Comparison of ENCODE assay signal across 8 cellular contexts in the genomic region with DNA sequence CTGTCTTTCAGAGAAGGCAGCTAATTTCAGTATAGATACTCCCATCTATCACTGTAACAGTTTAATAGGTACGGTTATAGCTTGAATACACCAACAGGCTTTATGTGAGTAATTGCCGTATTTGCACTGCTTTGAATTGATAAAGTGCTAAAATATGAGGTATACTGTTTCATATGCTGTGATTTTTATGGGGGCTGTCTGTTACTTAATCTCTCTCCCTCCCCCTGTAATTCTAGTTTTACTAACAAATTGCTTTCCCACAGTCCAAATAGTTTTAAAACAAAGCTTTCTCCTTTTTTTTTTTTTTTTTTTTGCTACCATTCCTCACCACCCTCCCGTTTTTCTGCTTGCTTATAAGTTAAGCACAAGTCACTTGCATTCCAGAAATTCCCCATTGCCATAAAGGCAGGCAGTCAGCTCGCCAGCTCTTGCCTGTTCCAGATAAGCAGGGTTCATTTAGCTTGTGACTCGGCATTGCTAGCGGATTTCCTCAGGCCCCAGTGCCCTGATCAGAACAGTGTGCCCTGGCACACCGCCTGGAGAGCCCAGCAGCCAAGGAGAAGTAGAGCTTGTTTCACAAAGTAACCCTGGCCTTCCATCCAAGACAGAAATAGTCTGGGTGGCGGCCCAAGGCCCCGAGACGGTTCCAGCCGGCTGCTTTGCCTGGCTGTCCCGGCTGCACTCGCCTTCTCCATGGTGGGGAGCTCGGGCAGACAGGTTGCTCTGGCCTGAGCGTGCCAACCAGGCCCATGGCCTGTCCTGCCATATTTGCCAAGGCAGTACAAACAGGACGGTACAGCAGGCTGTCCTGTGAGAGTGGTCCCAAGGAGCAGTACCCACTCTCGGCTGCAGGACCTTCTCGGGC. TPM values are rescaled to one million over a fixed set of nuclear protein-coding genes. Genes with fewer than 3 reads are reported as not detected.
A peak's percentile ranks its signal among the peaks of the same experiment; 100 is the strongest.
DNase-seq lines count a peak whose midpoint lies in the region; ATAC-seq and TF ChIP-seq lines count a peak whose summit lies in the region.

No MANE protein-coding gene starts in this region.

- TF ChIP-seq CTCF in AG04450 (IDR thresholded peaks at IDR 0.05; ENCODE audit: low read depth, low read length) (no peak), lower leg skin (IDR thresholded peaks at IDR 0.05) (no peak), thyroid gland (IDR thresholded peaks at IDR 0.05) (no peak), CD14-positive monocyte (IDR thresholded peaks at IDR 0.05) (no peak)

- H3K4me1 Mint-ChIP-seq in CD14-positive monocyte = peaks cover 28% of the 10 kb centered on the region

- no peak overlapping the region for H3K4me3 Mint-ChIP-seq in CD14-positive monocyte

- intact Hi-C loops in lower leg skin (cut with DNase I; ENCODE audit: low total_unique reads) (no loop called here), thyroid gland (cut with DNase I) (no loop called here), CD14-positive monocyte (cut with micrococcal nuclease) (no loop called here)

- no peak for ATAC-seq in HG03469 (IDR thresholded peaks at IDR 0.05; ENCODE audit: unreplicated experiment)

- DNase-seq in AG04450 (ENCODE audit: low read depth, low spot score) (peak; percentile 73), NCI-H446 treated with DMSO at 0.1 percent for 48 hours (lab: John Stamatoyannopoulos, UW) (peak; percentile 85), lower leg skin (ENCODE audit: low spot score in 2 of 2) (peak; percentile 95 to 99), thyroid gland (peak; percentile 99 to 100), CD14-positive monocyte (ENCODE audit: low spot score) (no peak), activated T-cell treated with anti-CD3 and anti-CD28 coated beads for 4 hours (no peak)

- H3K9me3 ChIP-seq in AG04450 (ENCODE audit: control insufficient read depth, insufficient read depth, low read length) (no peaks in the 10 kb centered on the region), ectodermal cell (ENCODE audit: control insufficient read depth, low read length) (no peaks in the 10 kb centered on the region), thyroid gland (no peaks in the 10 kb centered on the region)

- POLR2A ChIA-PET in AG04450 (lab: Yijun Ruan, JAX) = interaction anchor here (0.6 to 2.3 kb wide), 13 partner anchors 11 to 217 kb away, joined by 3 to 19 read pairs (median 4); a partner anchor contains a TSS

- TF ChIP-seq POLR2A in lower leg skin (IDR thresholded peaks at IDR 0.05) = no peak
- no peak for TF ChIP-seq POLR2A in thyroid gland (IDR thresholded peaks at IDR 0.05)

- H3K36me3 Mint-ChIP-seq in CD14-positive monocyte = peaks cover 15 to 20% of the 10 kb centered on the region in 2 donors

- H3K27me3 ChIP-seq in AG04450 (ENCODE audit: control insufficient read depth, insufficient read depth, low read length) = no peaks in the 10 kb centered on the region
- H3K27me3 ChIP-seq in ectodermal cell (ENCODE audit: control insufficient read depth, insufficient read depth, low read length, poor library complexity, severe bottlenecking) = no peaks in the 10 kb centered on the region
- no peaks in the 10 kb centered on the region for H3K27me3 ChIP-seq in thyroid gland

- peak overlapping the region; percentile 91 for H3K27ac ChIP-seq in AG04450 (ENCODE audit: low read depth, low read length)
- H3K27ac ChIP-seq in ectodermal cell (ENCODE audit: insufficient read depth, low read depth, low read length, poor library complexity, severe bottlenecking) = peak overlapping the region; percentile 88
- H3K27ac ChIP-seq in thyroid gland = peak overlapping the region; percentile 90 to 93 (median 90)

- H3K4me3 ChIP-seq in AG04450 (ENCODE audit: low read depth, low read length) (no peak overlapping the region), ectodermal cell (ENCODE audit: insufficient read depth, low read depth, low read length) (no peak overlapping the region), lower leg skin (ENCODE audit: low read depth, poor library complexity, severe bottlenecking) (no peak overlapping the region), thyroid gland (replicated peaks in 1 of 3) (no peak overlapping the region)

- CTCF ChIA-PET in AG04450 (lab: Charles Lee) = interaction anchor here (0.6 to 2.9 kb wide), 5 partner anchors 15 to 119 kb away, joined by 3 to 28 read pairs (median 6); no protein-coding TSS in a partner anchor

- H3K4me1 ChIP-seq in ectodermal cell (ENCODE audit: control insufficient read depth, insufficient read depth, low read length) (peaks cover 48% of the 10 kb centered on the region), thyroid gland (peaks cover 57 to 68% of the 10 kb centered on the region in 2 donors)

- peaks cover 0 to 4% (median 0%) of the 10 kb centered on the region in 3 donors for H3K27me3 Mint-ChIP-seq in CD14-positive monocyte (ENCODE audit: low read depth in 3 of 3)

- H3K9me3 Mint-ChIP-seq in CD14-positive monocyte = peaks cover 0 to 2% (median 0%) of the 10 kb centered on the region in 7 donors

- no peak overlapping the region for H3K27ac Mint-ChIP-seq in CD14-positive monocyte

- WGBS in ectodermal cell, 2 experiments = 74 to 77% methylated on average over 16 to 18 of the region's 18 CpGs
- 12 to 13% methylated on average over 18 of the region's 18 CpGs for WGBS in lower leg skin, 2 donors
- 14 to 15% methylated on average over 16 to 17 of the region's 18 CpGs for WGBS in thyroid gland, 2 donors

- H3K36me3 ChIP-seq in ectodermal cell (ENCODE audit: control insufficient read depth, insufficient read depth, low read length) (no peaks in the 10 kb centered on the region), thyroid gland (no peaks in the 10 kb centered on the region)

RNA-seq across cellular contexts. Expression of a gene that starts 43.5 kb away (rescaled TPM):
- polyA plus RNA-seq in AG04450 (2011; rRNA removed) (0.30 and 0.36 TPM in 2 replicates), CD14-positive monocyte (not detected)
- polyA minus RNA-seq in AG04450 (2011; rRNA and poly(A)+ RNA removed) = 0.37 TPM in 1 of 2 replicates, not detected in the other
- polyA plus RNA-seq in ectodermal cell (2013, experiment 1 of 4) = 6.0 TPM
- 8.2 TPM for polyA plus RNA-seq in ectodermal cell (2013, experiment 2 of 4)
- 5.7 TPM for polyA plus RNA-seq in ectodermal cell (2013, experiment 3 of 4)
- 6.0 TPM for polyA plus RNA-seq in ectodermal cell (2013, experiment 4 of 4)
- total RNA-seq in lower leg skin (10 to 100 TPM in 3 of 4 donors, 1 to 10 TPM in 1; 5.7 to 24.3 (median 12.6) TPM), thyroid gland (under 1 TPM in 2 of 4 donors, not detected in 2; 0.56 to 0.71 TPM)

Comparison
In these comparisons a context has a peak if more than half of its experiments do, and no peak if none do; other contexts are left out.
1. DNase-seq: peak in AG04450 (single experiment), NCI-H446 treated with DMSO at 0.1 percent for 48 hours (single experiment), lower leg skin (2 of 2) and thyroid gland (2 of 2); none in CD14-positive monocyte (single experiment) and activated T-cell treated with anti-CD3 and anti-CD28 coated beads for 4 hours (single experiment).
2. Peak in every context shown above with its lines, with median percentiles within 50 percentile points of each other: H3K27ac ChIP-seq.